In genomic region chr3:184018424-184018973, GRCh38 we compare ENCODE assay signal across 8 cellular contexts. TPM values are rescaled to one million over a fixed set of nuclear protein-coding genes. Genes with fewer than 3 reads are reported as not detected.
DNase-seq lines count a peak whose midpoint lies in the region; ATAC-seq and TF ChIP-seq lines count a peak whose summit lies in the region.

No MANE protein-coding gene starts in this region.

- in situ Hi-C loops in gastrocnemius medialis (cut with MboI; ENCODE audit: low sequenced_read_pairs in 4 of 4): loop anchor here in 1 of 4 donors (10.0 kb wide), 1 partner anchor 124 kb away; no protein-coding TSS in a partner anchor

- no peak for DNase-seq in GM12865 (ENCODE audit: low read depth)
- no peak for DNase-seq in T-helper 17 cell
- DNase-seq in fibroblast of villous mesenchyme (ENCODE audit: low read depth): no peak
- DNase-seq in gastrocnemius medialis: no peak
- DNase-seq in NCI-H226: no peak
- DNase-seq in NCI-H774 (lab: John Stamatoyannopoulos, UW): no peak
- DNase-seq in EL: no peak

- peak overlapping the region; percentile 93 for H3K27ac Mint-ChIP-seq in T-helper 17 cell

- peaks cover 8% of the 10 kb centered on the region for H3K36me3 Mint-ChIP-seq in T-helper 17 cell (ENCODE audit: low read depth)

- H3K4me3 Mint-ChIP-seq in T-helper 17 cell: peak overlapping the region; percentile 98

- ATAC-seq in T-helper 17 cell (no peak), gastrocnemius medialis (no peak), HG02571 (IDR thresholded peaks at IDR 0.05; ENCODE audit: unreplicated experiment) (no peak)

- H3K27me3 Mint-ChIP-seq in T-helper 17 cell: peaks cover 25% of the 10 kb centered on the region

- intact Hi-C loops in gastrocnemius medialis (cut with DNase I; ENCODE audit: low total_unique reads): loop anchor here (10.0 kb wide), 3 partner anchors 276 to 796 kb away; partner anchors contain the start of genes KLHL24, PSMD2 and VPS8

- peaks cover 0 to 7% of the 10 kb centered on the region in 2 donors for H3K36me3 ChIP-seq in gastrocnemius medialis

- peak overlapping the region; percentile 87 to 98 (median 92) for H3K27ac ChIP-seq in gastrocnemius medialis

- H3K9me3 ChIP-seq in T-helper 17 cell (ENCODE audit: control insufficient read depth, low read length, poor library complexity, severe bottlenecking) (no peaks in the 10 kb centered on the region), gastrocnemius medialis (no peaks in the 10 kb centered on the region)

- H3K4me3 ChIP-seq in GM12865 (ENCODE audit: low read depth, low read length) (peak overlapping the region; percentile 98), fibroblast of villous mesenchyme (ENCODE audit: low read depth, low read length) (peak overlapping the region; percentile 100), gastrocnemius medialis (peak overlapping the region; percentile 98 to 100 (median 100))

- H3K4me1 ChIP-seq in gastrocnemius medialis: peaks cover 14 to 31% of the 10 kb centered on the region in 2 donors

- H3K4me1 Mint-ChIP-seq in T-helper 17 cell: peaks cover 19% of the 10 kb centered on the region

- TF ChIP-seq CTCF in GM12865 (IDR thresholded peaks at IDR 0.05; ENCODE audit: insufficient read depth, low read depth, low read length, missing control alignments): no peak
- no peak for TF ChIP-seq CTCF in fibroblast of villous mesenchyme (IDR thresholded peaks at IDR 0.05; ENCODE audit: insufficient read depth, low read depth, low read length)
- TF ChIP-seq CTCF in gastrocnemius medialis (IDR thresholded peaks at IDR 0.05 in 4 of 5, conservative IDR thresholded peaks at IDR 0.05 in 1 of 5): no peak

- no peaks in the 10 kb centered on the region for H3K27me3 ChIP-seq in gastrocnemius medialis

- no peak for TF ChIP-seq POLR2A in gastrocnemius medialis (IDR thresholded peaks at IDR 0.05)

RNA-seq across cellular contexts. Expression of gene ABCC5, which starts 0.8 kb away (rescaled TPM):
- total RNA-seq in T-helper 17 cell (10 to 100 TPM; 17.5 to 17.6 TPM), fibroblast of villous mesenchyme (13.2 and 23.3 TPM in 2 replicates), gastrocnemius medialis (10 to 100 TPM; 20.4 to 52.2 (median 39.5) TPM)

RNA-seq across cellular contexts. Expression of gene HTR3D, which starts 13.0 kb away (rescaled TPM):
- not detected for total RNA-seq in T-helper 17 cell
- not detected in 2 replicates for total RNA-seq in fibroblast of villous mesenchyme
- total RNA-seq in gastrocnemius medialis: not detected

RNA-seq across cellular contexts. Expression of gene HTR3C, which starts 34.3 kb away (rescaled TPM):
- total RNA-seq in T-helper 17 cell (not detected), fibroblast of villous mesenchyme (not detected in 2 replicates), gastrocnemius medialis (not detected)
